Comparison of ENCODE assay signal across 8 cellular contexts in the genomic region with DNA sequence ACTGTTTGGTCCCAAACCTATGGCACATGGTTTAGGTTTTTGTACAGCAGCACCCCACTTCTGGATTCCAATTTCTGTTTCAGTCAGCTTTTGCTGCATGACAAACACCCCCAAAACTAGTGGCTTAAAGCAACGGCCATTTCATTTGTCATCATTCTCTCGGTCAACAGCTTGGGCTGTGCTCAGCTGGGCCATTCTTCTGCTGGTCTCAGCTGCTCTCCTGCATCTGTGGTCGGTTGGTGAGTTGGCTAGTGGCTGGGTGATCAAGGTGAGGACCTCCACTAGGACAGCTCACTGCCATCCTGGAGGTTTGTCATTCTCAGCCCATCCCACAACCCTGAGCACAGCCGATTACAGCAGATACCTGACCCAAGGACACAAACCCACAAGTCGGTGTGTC.
"Had no signal": no experiment of that assay in that cellular context is flagged by ENCODE, and none has a peak within 500 bp of the region (broad histone marks: within the 10 kb centered on the region; RNA-seq: fewer than 3 reads in every experiment).

No MANE protein-coding gene starts in this region.

- H3K36me3 ChIP-seq: HAP-1 had no signal

- ATAC-seq: HCT116 had no signal

- DNase-seq: GOT3, H7, IMR-90, KBM-7 had no signal

- H3K9ac ChIP-seq: KMS-11 had no signal

- H3K4me3 ChIP-seq: HAP-1 had no signal

- H3K4me2 ChIP-seq: KMS-11 had no signal

- H3K4me1 ChIP-seq: HAP-1 had no signal

- H3K27ac ChIP-seq: HL-60, KMS-11 had no signal

- H3K9me3 ChIP-seq: HAP-1 had no signal
